1 cellular context compared by ENCODE assay signal in the genomic region with DNA sequence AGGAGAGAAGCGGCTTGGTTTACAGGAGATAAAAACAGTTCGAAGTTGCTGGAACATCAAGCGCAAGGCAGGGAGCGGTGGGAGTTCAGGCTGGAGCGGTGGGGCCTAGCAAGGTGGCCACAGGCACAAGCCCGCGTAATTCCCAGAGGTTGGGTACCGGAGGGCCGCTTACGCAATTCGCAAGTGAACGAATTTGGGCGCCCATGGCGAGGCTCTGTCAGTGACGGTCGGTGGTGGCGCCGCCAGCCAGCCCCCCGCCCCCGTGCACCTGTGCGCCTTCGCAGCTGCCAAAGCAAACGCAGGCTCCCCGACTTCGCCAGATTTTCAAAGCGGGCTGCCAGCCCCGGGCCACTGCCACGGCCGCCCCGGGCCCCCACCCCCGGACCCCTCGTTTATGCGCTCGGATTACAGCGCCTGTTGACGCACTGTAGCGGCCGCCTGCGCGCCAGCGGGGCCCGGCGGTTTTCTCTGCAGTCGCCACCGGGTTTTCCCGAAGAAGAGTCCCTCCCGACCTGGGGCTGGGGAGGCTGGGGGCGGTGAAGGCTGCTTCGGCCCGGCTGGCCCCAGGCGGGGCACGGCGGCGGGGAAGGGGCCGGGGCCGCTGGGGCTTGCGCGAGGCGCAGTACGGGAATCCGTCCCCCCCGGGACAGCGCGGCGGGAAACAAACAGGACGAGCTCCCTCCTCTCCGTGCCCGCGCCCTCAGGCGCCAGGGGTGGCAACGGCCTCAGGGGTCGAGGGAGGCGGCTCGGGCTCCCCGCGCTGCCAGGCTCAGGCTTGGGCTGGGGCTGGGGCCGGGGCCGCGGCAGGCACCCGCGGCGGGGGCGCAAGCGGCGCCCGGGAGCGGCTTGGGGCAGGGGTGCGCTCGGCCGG.
TF ChIP-seq lines count a peak whose summit lies in the region.

No MANE protein-coding gene starts in this region.

TF ChIP-seq in HepG2, 621 proteins besides CTCF, POLR2A, EP300 and RAD21 (continued from another document and continues in another):
- TF ChIP-seq, protein P1, sequence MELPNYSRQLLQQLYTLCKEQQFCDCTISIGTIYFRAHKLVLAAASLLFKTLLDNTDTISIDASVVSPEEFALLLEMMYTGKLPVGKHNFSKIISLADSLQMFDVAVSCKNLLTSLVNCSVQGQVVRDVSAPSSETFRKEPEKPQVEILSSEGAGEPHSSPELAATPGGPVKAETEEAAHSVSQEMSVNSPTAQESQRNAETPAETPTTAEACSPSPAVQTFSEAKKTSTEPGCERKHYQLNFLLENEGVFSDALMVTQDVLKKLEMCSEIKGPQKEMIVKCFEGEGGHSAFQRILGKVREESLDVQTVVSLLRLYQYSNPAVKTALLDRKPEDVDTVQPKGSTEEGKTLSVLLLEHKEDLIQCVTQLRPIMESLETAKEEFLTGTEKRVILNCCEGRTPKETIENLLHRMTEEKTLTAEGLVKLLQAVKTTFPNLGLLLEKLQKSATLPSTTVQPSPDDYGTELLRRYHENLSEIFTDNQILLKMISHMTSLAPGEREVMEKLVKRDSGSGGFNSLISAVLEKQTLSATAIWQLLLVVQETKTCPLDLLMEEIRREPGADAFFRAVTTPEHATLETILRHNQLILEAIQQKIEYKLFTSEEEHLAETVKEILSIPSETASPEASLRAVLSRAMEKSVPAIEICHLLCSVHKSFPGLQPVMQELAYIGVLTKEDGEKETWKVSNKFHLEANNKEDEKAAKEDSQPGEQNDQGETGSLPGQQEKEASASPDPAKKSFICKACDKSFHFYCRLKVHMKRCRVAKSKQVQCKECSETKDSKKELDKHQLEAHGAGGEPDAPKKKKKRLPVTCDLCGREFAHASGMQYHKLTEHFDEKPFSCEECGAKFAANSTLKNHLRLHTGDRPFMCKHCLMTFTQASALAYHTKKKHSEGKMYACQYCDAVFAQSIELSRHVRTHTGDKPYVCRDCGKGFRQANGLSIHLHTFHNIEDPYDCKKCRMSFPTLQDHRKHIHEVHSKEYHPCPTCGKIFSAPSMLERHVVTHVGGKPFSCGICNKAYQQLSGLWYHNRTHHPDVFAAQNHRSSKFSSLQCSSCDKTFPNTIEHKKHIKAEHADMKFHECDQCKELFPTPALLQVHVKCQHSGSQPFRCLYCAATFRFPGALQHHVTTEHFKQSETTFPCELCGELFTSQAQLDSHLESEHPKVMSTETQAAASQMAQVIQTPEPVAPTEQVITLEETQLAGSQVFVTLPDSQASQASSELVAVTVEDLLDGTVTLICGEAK (IDR thresholded peaks at IDR 0.05): no peak
- TF ChIP-seq, protein P1 (CRISPR knock-in tag; IDR thresholded peaks at IDR 0.05): peak; percentile 56; the same call in 1 of the 2 replicates
- TF ChIP-seq HOXD1 (CRISPR knock-in tag; IDR thresholded peaks at IDR 0.05) (0 out of 2 replicates have a peak, but pooled peaks have one; percentile 40), SAP130 (CRISPR knock-in tag; IDR thresholded peaks at IDR 0.05; ENCODE audit: low read depth) (peak; percentile 59), ZBTB25 (CRISPR knock-in tag; IDR thresholded peaks at IDR 0.05) (0 out of 2 replicates have a peak, but pooled peaks have one; percentile 33), POLR2AphosphoS2 (IDR thresholded peaks at IDR 0.05; ENCODE audit: low read depth, low read length) (no peak), EED (CRISPR knock-in tag; IDR thresholded peaks at IDR 0.05) (peak; percentile 75; the same call in 1 of the 2 replicates), ZNF878 (CRISPR knock-in tag; IDR thresholded peaks at IDR 0.05) (0 out of 2 replicates have a peak, but pooled peaks have one; percentile 26), ZNF441 (CRISPR knock-in tag; IDR thresholded peaks at IDR 0.05; ENCODE audit: borderline replicate concordance) (peak; percentile 36; the same call in 1 of the 2 replicates), CHCHD3 (CRISPR knock-in tag; IDR thresholded peaks at IDR 0.05) (0 out of 2 replicates have a peak, but pooled peaks have one; percentile 31), TP53 (CRISPR knock-in tag; conservative IDR thresholded peaks at IDR 0.05) (0 out of 2 replicates have a peak, but pooled peaks have one; percentile 21), ZFP90 (CRISPR knock-in tag; IDR thresholded peaks at IDR 0.05; ENCODE audit: borderline replicate concordance) (peak; percentile 75), MYPOP (CRISPR knock-in tag; IDR thresholded peaks at IDR 0.05) (peak; percentile 84), PHF20 (CRISPR knock-in tag; IDR thresholded peaks at IDR 0.05) (0 out of 2 replicates have a peak, but pooled peaks have one; percentile 18), BRCA1 (CRISPR knock-in tag; IDR thresholded peaks at IDR 0.05) (0 out of 2 replicates have a peak, but pooled peaks have one; percentile 38), YEATS4 (CRISPR knock-in tag; IDR thresholded peaks at IDR 0.05; ENCODE audit: borderline replicate concordance) (peak; percentile 62; the same call in 1 of the 2 replicates), TFE3 (CRISPR knock-in tag; IDR thresholded peaks at IDR 0.05) (no peak), POLR2G (IDR thresholded peaks at IDR 0.05; ENCODE audit: low read depth, low read length) (no peak), ZNF232 (CRISPR knock-in tag; IDR thresholded peaks at IDR 0.05; ENCODE audit: borderline replicate concordance) (peak; percentile 61; the same call in 1 of the 2 replicates), CEBPZ (IDR thresholded peaks at IDR 0.05; ENCODE audit: low read length) (no peak), SMAD9 (CRISPR knock-in tag; IDR thresholded peaks at IDR 0.05) (no peak), ZFX (CRISPR knock-in tag; IDR thresholded peaks at IDR 0.05; ENCODE audit: low read depth) (peak; percentile 38; the same call in 1 of the 2 replicates), ZFAT (CRISPR knock-in tag; conservative IDR thresholded peaks at IDR 0.05) (no peak), PITX1 (CRISPR knock-in tag; IDR thresholded peaks at IDR 0.05) (peak; percentile 50; the same call in 1 of the 2 replicates), MEF2D (CRISPR knock-in tag; IDR thresholded peaks at IDR 0.05) (peak; percentile 59; the same call in 1 of the 2 replicates), ATF4 (CRISPR knock-in tag; IDR thresholded peaks at IDR 0.05) (no peak), HNRNPLL (IDR thresholded peaks at IDR 0.05; ENCODE audit: low read depth, low read length, poor library complexity, severe bottlenecking) (peak; percentile 40), KMT2B (CRISPR knock-in tag; IDR thresholded peaks at IDR 0.05) (peak; percentile 19; the same call in 1 of the 2 replicates), ZNF274 (CRISPR knock-in tag; IDR thresholded peaks at IDR 0.05) (no peak), ZNF766 (CRISPR knock-in tag; IDR thresholded peaks at IDR 0.05; ENCODE audit: borderline replicate concordance) (no peak), MYC (CRISPR knock-in tag; IDR thresholded peaks at IDR 0.05; ENCODE audit: borderline replicate concordance) (peak; percentile 42; the same call in 1 of the 2 replicates), HDAC1 (CRISPR knock-in tag; IDR thresholded peaks at IDR 0.05) (0 out of 2 replicates have a peak, but pooled peaks have one; percentile 33), ZBTB3 (CRISPR knock-in tag; IDR thresholded peaks at IDR 0.05; ENCODE audit: borderline replicate concordance, low read depth) (no peak)
- TF ChIP-seq, protein P2, sequence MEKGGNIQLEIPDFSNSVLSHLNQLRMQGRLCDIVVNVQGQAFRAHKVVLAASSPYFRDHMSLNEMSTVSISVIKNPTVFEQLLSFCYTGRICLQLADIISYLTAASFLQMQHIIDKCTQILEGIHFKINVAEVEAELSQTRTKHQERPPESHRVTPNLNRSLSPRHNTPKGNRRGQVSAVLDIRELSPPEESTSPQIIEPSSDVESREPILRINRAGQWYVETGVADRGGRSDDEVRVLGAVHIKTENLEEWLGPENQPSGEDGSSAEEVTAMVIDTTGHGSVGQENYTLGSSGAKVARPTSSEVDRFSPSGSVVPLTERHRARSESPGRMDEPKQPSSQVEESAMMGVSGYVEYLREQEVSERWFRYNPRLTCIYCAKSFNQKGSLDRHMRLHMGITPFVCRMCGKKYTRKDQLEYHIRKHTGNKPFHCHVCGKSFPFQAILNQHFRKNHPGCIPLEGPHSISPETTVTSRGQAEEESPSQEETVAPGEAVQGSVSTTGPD (CRISPR knock-in tag; IDR thresholded peaks at IDR 0.05): 0 out of 2 replicates have a peak, but pooled peaks have one; percentile 38
- TF ChIP-seq, protein P3, sequence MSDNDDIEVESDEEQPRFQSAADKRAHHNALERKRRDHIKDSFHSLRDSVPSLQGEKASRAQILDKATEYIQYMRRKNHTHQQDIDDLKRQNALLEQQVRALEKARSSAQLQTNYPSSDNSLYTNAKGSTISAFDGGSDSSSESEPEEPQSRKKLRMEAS (IDR thresholded peaks at IDR 0.05): peak; percentile 21; the same call in 1 of the 2 replicates
